16 cellular contexts compared by ENCODE assay signal in genomic region chrX:121008920-121009319, GRCh38. TPM values are rescaled to one million over a fixed set of nuclear protein-coding genes. Genes with fewer than 3 reads are reported as not detected.
"Had no signal": no experiment of that assay in that cellular context is flagged by ENCODE, and none has a peak within 500 bp of the region (broad histone marks: within the 10 kb centered on the region; RNA-seq: fewer than 3 reads in every experiment).

No MANE protein-coding gene starts in this region.

- ATAC-seq: activated CD8-positive, alpha-beta T cell treated with anti-CD3 and anti-CD28 coated beads, Interleukin-2, amount 10 ng/mL, durations not matched to agents 7 days and 5 days had no signal

- H3K36me3 ChIP-seq: prostate gland, sigmoid colon, suprapubic skin had no signal

- H3K4me1 ChIP-seq: prostate gland, sigmoid colon, suprapubic skin had no signal

- DNase-seq: activated CD4-positive, alpha-beta T cell treated with anti-CD3 and anti-CD28 coated beads for 48 hours; activated CD8-positive, alpha-beta memory T cell treated with anti-CD3 and anti-CD28 coated beads, Interleukin-2, amount 50 U/mL, for 48 hours; activated CD8-positive, alpha-beta T cell treated with anti-CD3 and anti-CD28 coated beads, Interleukin-2, amount 10 ng/mL, durations not matched to agents 7 days and 5 days; activated naive CD4-positive, alpha-beta T cell treated with anti-CD3 and anti-CD28 coated beads, Interleukin-2, amount 10 ng/mL, durations not matched to agents 7 days and 5 days; sigmoid colon; SK-N-SH; stimulated activated CD4-positive, alpha-beta T cell treated with anti-CD3 and anti-CD28 coated beads, Interleukin-2, amount 100 ng/mL, for 48 hours; stimulated activated naive CD4-positive, alpha-beta T cell treated with Interleukin-2 at 50 U/mL for 16 hours had no signal

- H3K27me3 ChIP-seq: sigmoid colon, suprapubic skin had no signal

- H3K4me3 ChIP-seq: prostate gland, sigmoid colon, suprapubic skin had no signal

- H3K27ac ChIP-seq: prostate gland, sigmoid colon, suprapubic skin had no signal

- H3K9me3 ChIP-seq: prostate gland, sigmoid colon, SK-N-SH, suprapubic skin had no signal

RNA-seq across cellular contexts. Expression of gene CT47A1, which starts 23.4 kb away (rescaled TPM):
- total RNA-seq: activated CD8-positive, alpha-beta T cell treated with anti-CD3 and anti-CD28 coated beads, Interleukin-2, amount 10 ng/mL, durations not matched to agents 7 days and 5 days; activated T-helper 1 cell treated with anti-CD3 and anti-CD28 coated beads, Interleukin-12 subunit alpha, Interleukin-12 subunit beta, Interleukin-2, Interleukin-4 antibody, amounts not matched to agents 30 ng/mL and 10 ng/mL and 1 ng/mL, durations not matched to agents 14 hours and 24 hours and 36 hours; bronchial epithelial cell; fibroblast of lung; glomerular endothelial cell; omental fat pad; sigmoid colon; suprapubic skin; ureter had no signal
- polyA plus RNA-seq: fibroblast of lung, sigmoid colon, SK-N-SH had no signal

RNA-seq across cellular contexts. Expression of gene CT47A2, which starts 28.2 kb away (rescaled TPM):
- total RNA-seq: activated CD8-positive, alpha-beta T cell treated with anti-CD3 and anti-CD28 coated beads, Interleukin-2, amount 10 ng/mL, durations not matched to agents 7 days and 5 days; activated T-helper 1 cell treated with anti-CD3 and anti-CD28 coated beads, Interleukin-12 subunit alpha, Interleukin-12 subunit beta, Interleukin-2, Interleukin-4 antibody, amounts not matched to agents 30 ng/mL and 10 ng/mL and 1 ng/mL, durations not matched to agents 14 hours and 24 hours and 36 hours; bronchial epithelial cell; fibroblast of lung; glomerular endothelial cell; omental fat pad; prostate gland; sigmoid colon; suprapubic skin; ureter had no signal
- polyA plus RNA-seq: fibroblast of lung, sigmoid colon, SK-N-SH had no signal

RNA-seq across cellular contexts. Expression of gene CT47A3, which starts 33.1 kb away (rescaled TPM):
- total RNA-seq: activated CD8-positive, alpha-beta T cell treated with anti-CD3 and anti-CD28 coated beads, Interleukin-2, amount 10 ng/mL, durations not matched to agents 7 days and 5 days; activated T-helper 1 cell treated with anti-CD3 and anti-CD28 coated beads, Interleukin-12 subunit alpha, Interleukin-12 subunit beta, Interleukin-2, Interleukin-4 antibody, amounts not matched to agents 30 ng/mL and 10 ng/mL and 1 ng/mL, durations not matched to agents 14 hours and 24 hours and 36 hours; bronchial epithelial cell; fibroblast of lung; glomerular endothelial cell; omental fat pad; prostate gland; sigmoid colon; suprapubic skin; ureter had no signal
- polyA plus RNA-seq: fibroblast of lung, sigmoid colon, SK-N-SH had no signal

RNA-seq across cellular contexts. Expression of gene CT47A4, which starts 37.9 kb away (rescaled TPM):
- total RNA-seq: activated CD8-positive, alpha-beta T cell treated with anti-CD3 and anti-CD28 coated beads, Interleukin-2, amount 10 ng/mL, durations not matched to agents 7 days and 5 days; activated T-helper 1 cell treated with anti-CD3 and anti-CD28 coated beads, Interleukin-12 subunit alpha, Interleukin-12 subunit beta, Interleukin-2, Interleukin-4 antibody, amounts not matched to agents 30 ng/mL and 10 ng/mL and 1 ng/mL, durations not matched to agents 14 hours and 24 hours and 36 hours; bronchial epithelial cell; fibroblast of lung; glomerular endothelial cell; omental fat pad; prostate gland; sigmoid colon; suprapubic skin; ureter had no signal
- polyA plus RNA-seq: fibroblast of lung, sigmoid colon, SK-N-SH had no signal
